In the genomic region with DNA sequence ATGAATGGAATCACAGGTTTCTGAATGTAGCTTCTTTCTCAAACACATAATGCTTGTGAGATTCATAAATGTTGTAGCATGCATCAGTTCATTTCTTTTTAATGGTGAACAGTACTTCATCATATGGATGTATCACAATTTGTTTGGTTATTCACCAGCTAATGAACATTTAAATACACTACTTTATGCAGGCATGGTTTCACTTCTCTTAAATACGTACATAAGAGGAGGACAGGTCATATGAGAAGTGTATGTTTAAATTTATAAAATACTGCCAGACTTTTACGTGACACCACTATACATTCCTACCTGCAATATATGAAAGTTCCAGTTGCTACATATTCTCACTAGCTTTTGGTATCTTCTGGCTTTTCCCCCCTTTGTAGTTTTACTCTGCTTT, we compare ENCODE assay signal across 14 cellular contexts.
DNase-seq lines count a peak whose midpoint lies in the region; ATAC-seq and TF ChIP-seq lines count a peak whose summit lies in the region.
"Had no signal": no experiment of that assay in that cellular context is flagged by ENCODE, and none has a peak within 500 bp of the region (broad histone marks: within the 10 kb centered on the region; RNA-seq: fewer than 3 reads in every experiment).

No MANE protein-coding gene starts in this region.

- H4K20me1 ChIP-seq in neural progenitor cell (ENCODE audit: low read depth), result peaks cover 8% of the 10 kb centered on the region

- no peaks in the 10 kb centered on the region for H3K4me1 ChIP-seq in neural progenitor cell

- no peak overlapping the region for H3K9ac ChIP-seq in neural progenitor cell

- peaks cover 7% of the 10 kb centered on the region for H3K36me3 ChIP-seq in neural progenitor cell
- H3K36me3 ChIP-seq: MG63 had no signal

- H3K9me3 Mint-ChIP-seq in natural killer cell (no peaks in the 10 kb centered on the region), Calu3 (ENCODE audit: low read depth, unreplicated experiment) (no peaks in the 10 kb centered on the region), neural progenitor cell (peaks cover 11% of the 10 kb centered on the region)
- no peaks in the 10 kb centered on the region for H3K9me3 Mint-ChIP-seq in natural killer cell treated with Interleukin-12 subunit alpha and Interleukin-12 subunit beta and Interleukin-15 and Interleukin-18, amount 100 ng/mL, for 72 hours

- H3K79me2 ChIP-seq in neural progenitor cell (ENCODE audit: low read depth), result peaks cover 100% of the 10 kb centered on the region

- H3K27me3 Mint-ChIP-seq in natural killer cell (ENCODE audit: low read depth in 2 of 2) (no peaks in the 10 kb centered on the region), Calu3 (ENCODE audit: unreplicated experiment) (no peaks in the 10 kb centered on the region), neural progenitor cell (ENCODE audit: insufficient read depth, low read depth) (no peaks in the 10 kb centered on the region)
- no peaks in the 10 kb centered on the region for H3K27me3 Mint-ChIP-seq in natural killer cell treated with Interleukin-12 subunit alpha and Interleukin-12 subunit beta and Interleukin-15 and Interleukin-18, amount 100 ng/mL, for 72 hours
- H3K27me3 Mint-ChIP-seq: naive thymus-derived CD4-positive, alpha-beta T cell; T-helper 17 cell had no signal

- intact Hi-C loops in natural killer cell (cut with micrococcal nuclease), result no loop called here
- intact Hi-C loops in Calu3 (cut with micrococcal nuclease; ENCODE audit: unreplicated experiment), result no loop called here

- DNase-seq in natural killer cell (no peak), Calu3 (no peak), neural progenitor cell (ENCODE audit: low spot score) (no peak), NCI-H1694 treated with DMSO at 0.1 percent for 48 hours (lab: John Stamatoyannopoulos, UW) (no peak)
- DNase-seq in natural killer cell treated with Interleukin-12 subunit alpha and Interleukin-12 subunit beta and Interleukin-15 and Interleukin-18, amount 100 ng/mL, for 72 hours (ENCODE audit: low spot score), result no peak
- DNase-seq: MG63; naive thymus-derived CD4-positive, alpha-beta T cell; spleen; stimulated activated CD8-positive, alpha-beta memory T cell treated with anti-CD3 and anti-CD28 coated beads, Interleukin-4, amount 100 ng/mL, for 48 hours; T-helper 17 cell had no signal

- H3K27ac ChIP-seq in neural progenitor cell, result no peak overlapping the region
- H3K27ac ChIP-seq: epithelial cell of prostate had no signal

- no peaks in the 10 kb centered on the region for H3K27me3 ChIP-seq in neural progenitor cell
- H3K27me3 ChIP-seq: MG63, spleen had no signal

- H3K36me3 Mint-ChIP-seq in natural killer cell, result peaks cover 6% of the 10 kb centered on the region
- H3K36me3 Mint-ChIP-seq in natural killer cell treated with Interleukin-12 subunit alpha and Interleukin-12 subunit beta and Interleukin-15 and Interleukin-18, amount 100 ng/mL, for 72 hours, result peaks cover 4% of the 10 kb centered on the region
- H3K36me3 Mint-ChIP-seq in Calu3 (ENCODE audit: insufficient read depth, unreplicated experiment), result peaks cover 13% of the 10 kb centered on the region
- peaks cover 23% of the 10 kb centered on the region for H3K36me3 Mint-ChIP-seq in neural progenitor cell

- TF ChIP-seq CTCF in natural killer cell (IDR thresholded peaks at IDR 0.05), result no peak
- TF ChIP-seq CTCF in Calu3 (IDR thresholded peaks at IDR 0.05; ENCODE audit: unreplicated experiment), result no peak
- no peak for TF ChIP-seq CTCF in neural progenitor cell (IDR thresholded peaks at IDR 0.05)

- no peak overlapping the region for H2AFZ ChIP-seq in neural progenitor cell (replicated peaks)

- no peak overlapping the region for H3K4me3 ChIP-seq in neural progenitor cell
- H3K4me3 ChIP-seq: MG63, spleen had no signal

- H3K4me1 Mint-ChIP-seq in natural killer cell (peaks cover 37 to 45% of the 10 kb centered on the region in 2 donors), Calu3 (ENCODE audit: low read depth, unreplicated experiment) (peaks cover 7% of the 10 kb centered on the region), neural progenitor cell (no peaks in the 10 kb centered on the region)
- peaks cover 10 to 26% of the 10 kb centered on the region in 2 donors for H3K4me1 Mint-ChIP-seq in natural killer cell treated with Interleukin-12 subunit alpha and Interleukin-12 subunit beta and Interleukin-15 and Interleukin-18, amount 100 ng/mL, for 72 hours (ENCODE audit: low read depth in 2 of 2)

- H3K9me3 ChIP-seq in neural progenitor cell (ENCODE audit: low read depth), result no peaks in the 10 kb centered on the region
- H3K9me3 ChIP-seq: MG63, spleen had no signal

- H3K4me2 ChIP-seq in neural progenitor cell, result no peak overlapping the region

- H3K4me3 Mint-ChIP-seq in natural killer cell (no peak overlapping the region), Calu3 (ENCODE audit: low read depth, unreplicated experiment) (no peak overlapping the region), neural progenitor cell (no peak overlapping the region)
- H3K4me3 Mint-ChIP-seq in natural killer cell treated with Interleukin-12 subunit alpha and Interleukin-12 subunit beta and Interleukin-15 and Interleukin-18, amount 100 ng/mL, for 72 hours, result no peak overlapping the region
- H3K4me3 Mint-ChIP-seq: T-helper 17 cell had no signal

- H3F3A ChIP-seq in neural progenitor cell (ENCODE audit: low read depth), result no peaks in the 10 kb centered on the region

- H3K27ac Mint-ChIP-seq in natural killer cell (peak overlapping the region; percentile 69 to 71), Calu3 (ENCODE audit: unreplicated experiment) (no peak overlapping the region), neural progenitor cell (no peak overlapping the region)
- peak overlapping the region in 1 of 2 donors; percentile 66 for H3K27ac Mint-ChIP-seq in natural killer cell treated with Interleukin-12 subunit alpha and Interleukin-12 subunit beta and Interleukin-15 and Interleukin-18, amount 100 ng/mL, for 72 hours
- H3K27ac Mint-ChIP-seq: T-helper 17 cell had no signal

- no TSS peak for BruUV-seq in Calu3 (replicated peaks; lab: Mats Ljungman, UMichigan)

- ATAC-seq in natural killer cell (no peak), HG02610 (IDR thresholded peaks at IDR 0.05; ENCODE audit: unreplicated experiment) (peak; percentile 88), HG03469 (IDR thresholded peaks at IDR 0.05; ENCODE audit: unreplicated experiment) (peak; percentile 83), HG03097 (IDR thresholded peaks at IDR 0.05; ENCODE audit: low FRiP score, unreplicated experiment) (no peak)
- ATAC-seq in natural killer cell treated with Interleukin-12 subunit alpha and Interleukin-12 subunit beta and Interleukin-15 and Interleukin-18, amount 100 ng/mL, for 72 hours, result no peak
- ATAC-seq: naive thymus-derived CD4-positive, alpha-beta T cell; T-helper 17 cell had no signal

- CTCF ChIA-PET in Calu3 (lab: Charles Lee), result interaction anchor here (0.6 kb wide), 1 partner anchor 159 kb away, joined by 4 read pairs; no protein-coding TSS in a partner anchor

Comparison
In these comparisons a context has a peak if more than half of its experiments do, and no peak if none do; other contexts are left out.
1. ATAC-seq: peak in HG02610 (single experiment) and HG03469 (single experiment); none in natural killer cell (0 of 3), natural killer cell treated with Interleukin-12 subunit alpha and Interleukin-12 subunit beta and Interleukin-15 and Interleukin-18, amount 100 ng/mL, for 72 hours (0 of 2) and HG03097 (single experiment).
2. H3K27ac Mint-ChIP-seq: peak in natural killer cell (2 of 2); none in Calu3 (single experiment) and neural progenitor cell (single experiment).